8 cellular contexts compared by ENCODE assay signal in the genomic region with DNA sequence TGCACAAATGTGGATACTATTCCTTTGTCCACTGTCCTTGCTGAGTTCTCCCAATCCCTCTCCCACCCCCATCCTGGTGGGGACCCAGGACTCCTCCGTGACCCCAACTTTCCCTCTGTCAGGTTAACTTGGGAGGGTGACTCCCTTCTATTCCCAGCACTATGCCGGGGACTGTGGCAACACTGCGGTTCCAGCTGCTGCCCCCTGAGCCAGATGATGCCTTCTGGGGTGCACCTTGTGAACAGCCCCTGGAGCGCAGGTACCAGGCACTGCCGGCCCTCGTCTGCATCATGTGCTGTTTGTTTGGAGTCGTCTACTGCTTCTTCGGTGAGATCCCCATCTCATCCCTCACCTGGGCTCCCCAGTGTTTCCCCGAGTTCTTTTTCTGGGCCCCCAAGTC. TPM values are rescaled to one million over a fixed set of nuclear protein-coding genes. Genes with fewer than 3 reads are reported as not detected.
DNase-seq lines count a peak whose midpoint lies in the region; ATAC-seq and TF ChIP-seq lines count a peak whose summit lies in the region.

No MANE protein-coding gene starts in this region.

- TF ChIP-seq CTCF in AG09309 (IDR thresholded peaks at IDR 0.05; ENCODE audit: control insufficient read depth, insufficient read depth, low read depth, low read length, missing control alignments) (no peak), nephron (IDR thresholded peaks at IDR 0.05; ENCODE audit: unreplicated experiment in 3 of 3) (no peak)

- peaks cover 18% of the 10 kb centered on the region for H3K4me1 Mint-ChIP-seq in central memory CD8-positive, alpha-beta T cell
- H3K4me1 Mint-ChIP-seq in nephron: peaks cover 36% of the 10 kb centered on the region

- no peaks in the 10 kb centered on the region for H3K9me3 Mint-ChIP-seq in central memory CD8-positive, alpha-beta T cell
- no peaks in the 10 kb centered on the region for H3K9me3 Mint-ChIP-seq in nephron

- DNase-seq in AG09309 (ENCODE audit: low read depth): no peak
- DNase-seq in central memory CD8-positive, alpha-beta T cell (ENCODE audit: low spot score in 2 of 2): no peak
- no peak for DNase-seq in activated CD8-positive, alpha-beta memory T cell treated with anti-CD3 and anti-CD28 coated beads, Interleukin-2, amount 50 U/mL, for 48 hours
- no peak for DNase-seq in putamen (ENCODE audit: low spot score)

- H3K36me3 Mint-ChIP-seq in central memory CD8-positive, alpha-beta T cell (ENCODE audit: insufficient read depth): peaks cover 8% of the 10 kb centered on the region
- peaks cover 18% of the 10 kb centered on the region for H3K36me3 Mint-ChIP-seq in nephron (ENCODE audit: low read depth)

- H3K9me3 ChIP-seq in HUES64 (ENCODE audit: insufficient read depth, low read depth, low read length): no peaks in the 10 kb centered on the region

- H3K4me1 ChIP-seq in HUES64 (ENCODE audit: insufficient read depth, low read length): no peaks in the 10 kb centered on the region; the same call in 1 of the 2 replicates

- peaks cover 17% of the 10 kb centered on the region for H3K27me3 Mint-ChIP-seq in central memory CD8-positive, alpha-beta T cell
- H3K27me3 Mint-ChIP-seq in nephron (ENCODE audit: low read depth): peaks cover 16% of the 10 kb centered on the region

- peaks cover 27% of the 10 kb centered on the region for H3K27me3 ChIP-seq in HUES64 (ENCODE audit: insufficient read depth, low read length)

- H3K4me3 Mint-ChIP-seq in central memory CD8-positive, alpha-beta T cell: peak overlapping the region; percentile 79
- H3K4me3 Mint-ChIP-seq in nephron: peak overlapping the region; percentile 87 to 90 (median 88)

- H3K9ac ChIP-seq in HUES64 (ENCODE audit: low read depth, low read length): peak overlapping the region; percentile 66; the same call in 1 of the 2 replicates

- WGBS in HUES64: 61% methylated on average over 9 of the region's 9 CpGs

- H3K27ac ChIP-seq in HUES64 (ENCODE audit: low read depth, low read length): no peak overlapping the region

- peak overlapping the region; percentile 66; the same call in 1 of the 2 replicates for H3K4me3 ChIP-seq in AG09309 (ENCODE audit: control insufficient read depth, low read depth, low read length)
- H3K4me3 ChIP-seq in HUES64 (ENCODE audit: low read length): peak overlapping the region; percentile 89

- ATAC-seq in central memory CD8-positive, alpha-beta T cell (replicated peaks; ENCODE audit: extremely low read depth, poor library complexity, severe bottlenecking): no peak
- ATAC-seq in GM18909 (IDR thresholded peaks at IDR 0.05; ENCODE audit: poor library complexity, unreplicated experiment) (no peak), GM19324 (IDR thresholded peaks at IDR 0.05; ENCODE audit: low FRiP score, unreplicated experiment) (no peak)

- H3K27ac Mint-ChIP-seq in central memory CD8-positive, alpha-beta T cell (ENCODE audit: low read depth): peak overlapping the region; percentile 79
- H3K27ac Mint-ChIP-seq in nephron: peak overlapping the region in 2 of 3 experiments; percentile 28 to 77

- peaks cover 19% of the 10 kb centered on the region for H3K36me3 ChIP-seq in HUES64 (ENCODE audit: insufficient read depth, low read length)

RNA-seq across cellular contexts. Expression of a gene that starts 0.7 kb away (rescaled TPM):
- 6.3 TPM for polyA plus RNA-seq in HUES64 (2013, experiment 1 of 2)
- 5.6 TPM for polyA plus RNA-seq in HUES64 (2013, experiment 2 of 2)

RNA-seq across cellular contexts. Expression of a gene that starts 1.0 kb away (rescaled TPM):
- 39.6 TPM for polyA plus RNA-seq in HUES64 (2013, experiment 1 of 2)
- polyA plus RNA-seq in HUES64 (2013, experiment 2 of 2): 37.0 TPM

RNA-seq across cellular contexts. Expression of a gene that starts 26.8 kb away (rescaled TPM):
- polyA plus RNA-seq in HUES64 (2013, experiment 1 of 2): 56.3 TPM
- 65.5 TPM for polyA plus RNA-seq in HUES64 (2013, experiment 2 of 2)

RNA-seq across cellular contexts. Expression of a gene that starts 27.5 kb away (rescaled TPM):
- 0.30 TPM for polyA plus RNA-seq in HUES64 (2013, experiment 1 of 2)
- 0.51 TPM for polyA plus RNA-seq in HUES64 (2013, experiment 2 of 2)

RNA-seq across cellular contexts. Expression of a gene that starts 30.3 kb away (rescaled TPM):
- polyA plus RNA-seq in HUES64 (2013, experiment 1 of 2): 0.10 TPM
- polyA plus RNA-seq in HUES64 (2013, experiment 2 of 2): 0.51 TPM
